29 cellular contexts compared by ENCODE assay signal in the genomic region with DNA sequence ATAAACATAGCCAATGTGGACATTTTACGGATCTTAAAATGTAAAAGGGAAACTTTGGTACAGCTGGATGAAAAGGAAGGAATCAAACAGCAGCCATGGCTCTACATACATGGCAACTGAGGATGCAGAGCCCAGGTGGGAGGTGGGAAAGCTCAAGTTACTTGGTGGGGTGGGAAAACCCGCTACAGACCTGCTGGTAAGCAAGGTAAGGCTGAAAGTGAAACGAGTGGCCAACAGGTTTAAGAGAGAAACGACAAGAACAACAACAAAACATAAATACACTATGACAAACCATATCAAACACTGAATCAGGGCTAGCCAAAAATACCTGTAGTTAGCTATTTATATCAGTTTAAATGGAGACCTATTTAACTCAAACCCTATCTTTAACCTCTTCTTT.
"Had no signal": no experiment of that assay in that cellular context is flagged by ENCODE, and none has a peak within 500 bp of the region (broad histone marks: within the 10 kb centered on the region; RNA-seq: fewer than 3 reads in every experiment).

No MANE protein-coding gene starts in this region.

- H3K27me3 Mint-ChIP-seq: activated CD4-positive, alpha-beta T cell treated with anti-CD3 and anti-CD28 coated beads for 36 hours; activated T-cell treated with anti-CD3 and anti-CD28 coated beads, Interleukin-2, amount 50 U/mL, for 24 hours; brain had no signal

- H3K4me1 Mint-ChIP-seq: activated CD4-positive, alpha-beta memory T cell treated with anti-CD3 and anti-CD28 coated beads, Interleukin-2, amount 10 ng/mL, durations not matched to agents 7 days and 5 days; activated CD4-positive, alpha-beta T cell treated with anti-CD3 and anti-CD28 coated beads for 36 hours; activated CD4-positive, alpha-beta T cell treated with anti-CD3 and anti-CD28 coated beads, Interleukin-2, amount 10 ng/mL, durations not matched to agents 24 days and 14 days; activated naive CD4-positive, alpha-beta T cell treated with anti-CD3 and anti-CD28 coated beads, Interleukin-2, amount 10 ng/mL, durations not matched to agents 7 days and 5 days; activated naive CD8-positive, alpha-beta T cell treated with anti-CD3 and anti-CD28 coated beads, Interleukin-2, amount 10 ng/mL, durations not matched to agents 7 days and 5 days; endodermal cell had no signal

- H3K9me3 ChIP-seq: ascending aorta, breast epithelium, colonic mucosa, gastrocnemius medialis had no signal

- ATAC-seq: activated CD4-positive, alpha-beta T cell treated with anti-CD3 and anti-CD28 coated beads for 36 hours; activated naive CD4-positive, alpha-beta T cell treated with anti-CD3 and anti-CD28 coated beads, Interleukin-2, amount 50 U/mL, for 72 hours; activated T-cell treated with anti-CD3 and anti-CD28 coated beads, Interleukin-2, amount 50 U/mL, for 72 hours; esophagus mucosa; foreskin keratinocyte; gastrocnemius medialis; heart left ventricle had no signal

- H3K9me3 Mint-ChIP-seq: activated CD4-positive, alpha-beta memory T cell treated with anti-CD3 and anti-CD28 coated beads, Interleukin-2, amount 10 ng/mL, durations not matched to agents 7 days and 5 days; activated naive CD4-positive, alpha-beta T cell treated with anti-CD3 and anti-CD28 coated beads, Interleukin-2, amount 10 ng/mL, durations not matched to agents 7 days and 5 days; activated naive CD4-positive, alpha-beta T cell treated with anti-CD3 and anti-CD28 coated beads, Interleukin-2, amount 50 U/mL, for 72 hours had no signal

- H3K27me3 ChIP-seq: ascending aorta, breast epithelium, cardiac muscle cell, colonic mucosa, foreskin keratinocyte, gastrocnemius medialis, heart left ventricle had no signal

- H3K27ac Mint-ChIP-seq: activated CD4-positive, alpha-beta memory T cell treated with anti-CD3 and anti-CD28 coated beads, Interleukin-2, amount 10 ng/mL, durations not matched to agents 7 days and 5 days; activated CD4-positive, alpha-beta T cell treated with anti-CD3 and anti-CD28 coated beads for 36 hours; activated CD4-positive, alpha-beta T cell treated with anti-CD3 and anti-CD28 coated beads, Interleukin-2, amount 10 ng/mL, durations not matched to agents 24 days and 14 days; activated naive CD4-positive, alpha-beta T cell treated with anti-CD3 and anti-CD28 coated beads, Interleukin-2, amount 10 ng/mL, durations not matched to agents 7 days and 5 days; activated naive CD8-positive, alpha-beta T cell treated with anti-CD3 and anti-CD28 coated beads, Interleukin-2, amount 10 ng/mL, durations not matched to agents 7 days and 5 days; activated T-cell treated with anti-CD3 and anti-CD28 coated beads, Interleukin-2, amount 50 U/mL, for 24 hours; activated T-cell treated with anti-CD3 and anti-CD28 coated beads, Interleukin-2, amount 50 U/mL, for 72 hours; brain; endodermal cell had no signal

- H3K36me3 Mint-ChIP-seq: activated naive CD4-positive, alpha-beta T cell treated with anti-CD3 and anti-CD28 coated beads, Interleukin-2, amount 10 ng/mL, durations not matched to agents 7 days and 5 days; activated naive CD4-positive, alpha-beta T cell treated with anti-CD3 and anti-CD28 coated beads, Interleukin-2, amount 50 U/mL, for 72 hours; activated naive CD8-positive, alpha-beta T cell treated with anti-CD3 and anti-CD28 coated beads, Interleukin-2, amount 10 ng/mL, durations not matched to agents 7 days and 5 days had no signal

- H3K4me1 ChIP-seq: breast epithelium, colonic mucosa, foreskin keratinocyte had no signal

- H3K36me3 ChIP-seq: ascending aorta, breast epithelium, colonic mucosa, gastrocnemius medialis, heart left ventricle had no signal

- H3K27ac ChIP-seq: ascending aorta, breast epithelium, cardiac muscle cell, colonic mucosa, foreskin keratinocyte, gastrocnemius medialis, heart left ventricle had no signal

- DNase-seq: activated CD4-positive, alpha-beta memory T cell treated with anti-CD3 and anti-CD28 coated beads, Interleukin-2, amount 10 ng/mL, durations not matched to agents 7 days and 5 days; activated CD4-positive, alpha-beta T cell treated with anti-CD3 and anti-CD28 coated beads for 36 hours; activated CD4-positive, alpha-beta T cell treated with anti-CD3 and anti-CD28 coated beads, Interleukin-2, amount 10 ng/mL, durations not matched to agents 24 days and 14 days; activated CD4-positive, CD25-positive, alpha-beta regulatory T cell; activated CD4-positive, CD25-positive, alpha-beta regulatory T cell treated with anti-CD3 and anti-CD28 coated beads, Interleukin-2, amount 50 U/mL, for 72 hours; activated CD8-positive, alpha-beta memory T cell treated with anti-CD3 and anti-CD28 coated beads, Interleukin-2, amount 50 U/mL, for 48 hours; activated gamma-delta T cell; activated naive CD4-positive, alpha-beta T cell; activated naive CD4-positive, alpha-beta T cell treated with anti-CD3 and anti-CD28 coated beads, Interleukin-2, amount 10 ng/mL, durations not matched to agents 7 days and 5 days; activated naive CD8-positive, alpha-beta T cell treated with anti-CD3 and anti-CD28 coated beads, Interleukin-2, amount 10 ng/mL, durations not matched to agents 7 days and 5 days; activated T-cell treated with anti-CD3 and anti-CD28 coated beads for 4 hours; activated T-cell treated with anti-CD3 and anti-CD28 coated beads, Interleukin-2, amount 50 U/mL, for 24 hours; activated T-cell treated with anti-CD3 and anti-CD28 coated beads, Interleukin-2, amount 50 U/mL, for 72 hours; central memory CD4-positive, alpha-beta T cell; cerebellar nuclear complex; colonic mucosa; effector CD8-positive, alpha-beta T cell; endodermal cell; foreskin keratinocyte; gastrocnemius medialis; glutamatergic neuron; heart left ventricle; T-helper 2 cell had no signal

- H3K4me3 Mint-ChIP-seq: activated CD4-positive, alpha-beta memory T cell treated with anti-CD3 and anti-CD28 coated beads, Interleukin-2, amount 10 ng/mL, durations not matched to agents 7 days and 5 days; activated CD4-positive, alpha-beta T cell treated with anti-CD3 and anti-CD28 coated beads for 36 hours; activated CD4-positive, alpha-beta T cell treated with anti-CD3 and anti-CD28 coated beads, Interleukin-2, amount 10 ng/mL, durations not matched to agents 24 days and 14 days; activated naive CD4-positive, alpha-beta T cell treated with anti-CD3 and anti-CD28 coated beads, Interleukin-2, amount 10 ng/mL, durations not matched to agents 7 days and 5 days; activated naive CD8-positive, alpha-beta T cell treated with anti-CD3 and anti-CD28 coated beads, Interleukin-2, amount 10 ng/mL, durations not matched to agents 7 days and 5 days; activated T-cell treated with anti-CD3 and anti-CD28 coated beads, Interleukin-2, amount 50 U/mL, for 24 hours; activated T-cell treated with anti-CD3 and anti-CD28 coated beads, Interleukin-2, amount 50 U/mL, for 72 hours; brain; endodermal cell had no signal

- H3K4me3 ChIP-seq: ascending aorta, breast epithelium, cardiac muscle cell, colonic mucosa, gastrocnemius medialis, heart left ventricle had no signal
